Comparison of ENCODE assay signal across 1 cellular context in the genomic region with DNA sequence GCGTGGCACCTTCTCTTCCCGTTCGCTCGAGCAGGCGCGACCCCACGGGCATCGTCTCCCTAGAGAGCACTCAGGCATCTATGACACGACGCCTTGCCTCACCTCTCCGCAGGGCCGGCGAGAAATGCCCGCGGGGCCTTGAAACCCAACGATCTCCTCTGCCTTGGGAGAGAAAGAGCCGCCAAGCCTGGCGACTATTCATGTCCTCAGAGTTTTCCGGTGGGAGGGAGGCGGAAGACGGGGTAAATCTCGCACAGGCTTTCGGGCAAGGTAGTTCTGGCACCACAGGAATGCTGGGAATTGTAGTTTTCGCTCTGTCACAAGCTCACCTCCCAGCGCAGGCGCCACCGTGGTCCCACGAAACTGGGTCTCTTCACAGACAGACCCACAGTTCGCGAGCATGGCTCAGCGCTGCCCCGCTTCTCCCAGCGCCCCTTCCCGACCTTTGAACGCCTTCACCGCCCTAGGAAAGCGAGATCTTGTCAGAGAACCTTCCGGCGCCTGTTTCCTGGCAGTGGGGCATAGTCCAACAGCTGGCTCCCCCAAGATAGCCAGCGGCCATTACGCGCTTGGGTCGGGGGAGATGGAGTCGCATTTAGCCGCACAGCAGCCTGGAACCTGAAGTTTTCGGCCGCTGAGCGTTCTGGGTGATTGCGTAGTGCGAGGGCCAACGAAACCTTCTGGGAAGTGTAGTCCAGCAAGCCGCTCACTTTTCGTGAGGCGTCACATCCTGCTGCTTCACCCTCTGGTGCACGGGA.
TF ChIP-seq lines count a peak whose summit lies in the region.

A gene with protein sequence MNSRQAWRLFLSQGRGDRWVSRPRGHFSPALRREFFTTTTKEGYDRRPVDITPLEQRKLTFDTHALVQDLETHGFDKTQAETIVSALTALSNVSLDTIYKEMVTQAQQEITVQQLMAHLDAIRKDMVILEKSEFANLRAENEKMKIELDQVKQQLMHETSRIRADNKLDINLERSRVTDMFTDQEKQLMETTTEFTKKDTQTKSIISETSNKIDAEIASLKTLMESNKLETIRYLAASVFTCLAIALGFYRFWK (minus strand): TSS at position 597 of the 758 bp plus-strand sequence. CDS start 395 bp downstream, at position 202.

TF ChIP-seq in HepG2, 621 proteins besides CTCF, POLR2A, EP300 and RAD21 (continued from another document and continues in another):
- TF ChIP-seq SIX1 (CRISPR knock-in tag; IDR thresholded peaks at IDR 0.05; ENCODE audit: borderline replicate concordance) = no peak
- no peak for TF ChIP-seq MAFF (IDR thresholded peaks at IDR 0.05; ENCODE audit: low read depth, low read length)
- peak; percentile 58 for TF ChIP-seq SKI (IDR thresholded peaks at IDR 0.05; ENCODE audit: partially characterized antibody)
- peak; percentile 73; the same call in 1 of the 2 replicates for TF ChIP-seq CCDC6 (CRISPR knock-in tag; IDR thresholded peaks at IDR 0.05)
- TF ChIP-seq, protein P1, sequence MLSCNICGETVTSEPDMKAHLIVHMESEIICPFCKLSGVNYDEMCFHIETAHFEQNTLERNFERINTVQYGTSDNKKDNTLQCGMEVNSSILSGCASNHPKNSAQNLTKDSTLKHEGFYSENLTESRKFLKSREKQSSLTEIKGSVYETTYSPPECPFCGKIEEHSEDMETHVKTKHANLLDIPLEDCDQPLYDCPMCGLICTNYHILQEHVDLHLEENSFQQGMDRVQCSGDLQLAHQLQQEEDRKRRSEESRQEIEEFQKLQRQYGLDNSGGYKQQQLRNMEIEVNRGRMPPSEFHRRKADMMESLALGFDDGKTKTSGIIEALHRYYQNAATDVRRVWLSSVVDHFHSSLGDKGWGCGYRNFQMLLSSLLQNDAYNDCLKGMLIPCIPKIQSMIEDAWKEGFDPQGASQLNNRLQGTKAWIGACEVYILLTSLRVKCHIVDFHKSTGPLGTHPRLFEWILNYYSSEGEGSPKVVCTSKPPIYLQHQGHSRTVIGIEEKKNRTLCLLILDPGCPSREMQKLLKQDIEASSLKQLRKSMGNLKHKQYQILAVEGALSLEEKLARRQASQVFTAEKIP (CRISPR knock-in tag; IDR thresholded peaks at IDR 0.05; ENCODE audit: borderline replicate concordance) = no peak
- peak; percentile 83 for TF ChIP-seq TEAD3 (CRISPR knock-in tag; optimal IDR thresholded peaks at IDR 0.05; ENCODE audit: borderline replicate concordance)
- peak; percentile 0; the same call in 1 of the 2 replicates for TF ChIP-seq ZNF33B (CRISPR knock-in tag; IDR thresholded peaks at IDR 0.05)
- TF ChIP-seq SRSF1 (optimal IDR thresholded peaks at IDR 0.05; ENCODE audit: low read depth, low read length) = peak; percentile 80
- TF ChIP-seq, protein P2, sequence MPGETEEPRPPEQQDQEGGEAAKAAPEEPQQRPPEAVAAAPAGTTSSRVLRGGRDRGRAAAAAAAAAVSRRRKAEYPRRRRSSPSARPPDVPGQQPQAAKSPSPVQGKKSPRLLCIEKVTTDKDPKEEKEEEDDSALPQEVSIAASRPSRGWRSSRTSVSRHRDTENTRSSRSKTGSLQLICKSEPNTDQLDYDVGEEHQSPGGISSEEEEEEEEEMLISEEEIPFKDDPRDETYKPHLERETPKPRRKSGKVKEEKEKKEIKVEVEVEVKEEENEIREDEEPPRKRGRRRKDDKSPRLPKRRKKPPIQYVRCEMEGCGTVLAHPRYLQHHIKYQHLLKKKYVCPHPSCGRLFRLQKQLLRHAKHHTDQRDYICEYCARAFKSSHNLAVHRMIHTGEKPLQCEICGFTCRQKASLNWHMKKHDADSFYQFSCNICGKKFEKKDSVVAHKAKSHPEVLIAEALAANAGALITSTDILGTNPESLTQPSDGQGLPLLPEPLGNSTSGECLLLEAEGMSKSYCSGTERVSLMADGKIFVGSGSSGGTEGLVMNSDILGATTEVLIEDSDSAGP (CRISPR knock-in tag; IDR thresholded peaks at IDR 0.05; ENCODE audit: borderline replicate concordance) = peak; percentile 92; the same call in 1 of the 2 replicates
- TF ChIP-seq, protein P3, sequence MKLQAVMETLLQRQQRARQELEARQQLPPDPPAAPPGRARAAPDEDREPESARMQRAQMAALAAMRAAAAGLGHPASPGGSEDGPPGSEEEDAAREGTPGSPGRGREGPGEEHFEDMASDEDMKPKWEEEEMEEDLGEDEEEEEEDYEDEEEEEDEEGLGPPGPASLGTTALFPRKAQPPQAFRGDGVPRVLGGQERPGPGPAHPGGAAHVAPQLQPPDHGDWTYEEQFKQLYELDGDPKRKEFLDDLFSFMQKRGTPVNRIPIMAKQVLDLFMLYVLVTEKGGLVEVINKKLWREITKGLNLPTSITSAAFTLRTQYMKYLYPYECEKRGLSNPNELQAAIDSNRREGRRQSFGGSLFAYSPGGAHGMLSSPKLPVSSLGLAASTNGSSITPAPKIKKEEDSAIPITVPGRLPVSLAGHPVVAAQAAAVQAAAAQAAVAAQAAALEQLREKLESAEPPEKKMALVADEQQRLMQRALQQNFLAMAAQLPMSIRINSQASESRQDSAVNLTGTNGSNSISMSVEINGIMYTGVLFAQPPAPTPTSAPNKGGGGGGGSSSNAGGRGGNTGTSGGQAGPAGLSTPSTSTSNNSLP (IDR thresholded peaks at IDR 0.05; ENCODE audit: low read depth, low read length) = 0 out of 2 replicates have a peak, but pooled peaks have one; percentile 11
- TF ChIP-seq ISL2 (CRISPR knock-in tag; IDR thresholded peaks at IDR 0.05) = no peak
- 0 out of 2 replicates have a peak, but pooled peaks have one; percentile 68 for TF ChIP-seq NAIF1 (CRISPR knock-in tag; IDR thresholded peaks at IDR 0.05; ENCODE audit: borderline replicate concordance)
- no peak for TF ChIP-seq GPN1 (CRISPR knock-in tag; IDR thresholded peaks at IDR 0.05; ENCODE audit: borderline replicate concordance)
- peak; percentile 20; the same call in 1 of the 2 replicates for TF ChIP-seq ZNF232 (CRISPR knock-in tag; IDR thresholded peaks at IDR 0.05; ENCODE audit: borderline replicate concordance)
- TF ChIP-seq ZMAT3 (CRISPR knock-in tag; conservative IDR thresholded peaks at IDR 0.05) = peak; percentile 21; the same call in 1 of the 2 replicates
- TF ChIP-seq, protein P4, sequence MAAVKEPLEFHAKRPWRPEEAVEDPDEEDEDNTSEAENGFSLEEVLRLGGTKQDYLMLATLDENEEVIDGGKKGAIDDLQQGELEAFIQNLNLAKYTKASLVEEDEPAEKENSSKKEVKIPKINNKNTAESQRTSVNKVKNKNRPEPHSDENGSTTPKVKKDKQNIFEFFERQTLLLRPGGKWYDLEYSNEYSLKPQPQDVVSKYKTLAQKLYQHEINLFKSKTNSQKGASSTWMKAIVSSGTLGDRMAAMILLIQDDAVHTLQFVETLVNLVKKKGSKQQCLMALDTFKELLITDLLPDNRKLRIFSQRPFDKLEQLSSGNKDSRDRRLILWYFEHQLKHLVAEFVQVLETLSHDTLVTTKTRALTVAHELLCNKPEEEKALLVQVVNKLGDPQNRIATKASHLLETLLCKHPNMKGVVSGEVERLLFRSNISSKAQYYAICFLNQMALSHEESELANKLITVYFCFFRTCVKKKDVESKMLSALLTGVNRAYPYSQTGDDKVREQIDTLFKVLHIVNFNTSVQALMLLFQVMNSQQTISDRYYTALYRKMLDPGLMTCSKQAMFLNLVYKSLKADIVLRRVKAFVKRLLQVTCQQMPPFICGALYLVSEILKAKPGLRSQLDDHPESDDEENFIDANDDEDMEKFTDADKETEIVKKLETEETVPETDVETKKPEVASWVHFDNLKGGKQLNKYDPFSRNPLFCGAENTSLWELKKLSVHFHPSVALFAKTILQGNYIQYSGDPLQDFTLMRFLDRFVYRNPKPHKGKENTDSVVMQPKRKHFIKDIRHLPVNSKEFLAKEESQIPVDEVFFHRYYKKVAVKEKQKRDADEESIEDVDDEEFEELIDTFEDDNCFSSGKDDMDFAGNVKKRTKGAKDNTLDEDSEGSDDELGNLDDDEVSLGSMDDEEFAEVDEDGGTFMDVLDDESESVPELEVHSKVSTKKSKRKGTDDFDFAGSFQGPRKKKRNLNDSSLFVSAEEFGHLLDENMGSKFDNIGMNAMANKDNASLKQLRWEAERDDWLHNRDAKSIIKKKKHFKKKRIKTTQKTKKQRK (IDR thresholded peaks at IDR 0.05; ENCODE audit: low read length) = no peak
- TF ChIP-seq KDM5B (CRISPR knock-in tag; IDR thresholded peaks at IDR 0.05; ENCODE audit: borderline replicate concordance) = peak; percentile 61; the same call in 1 of the 2 replicates
- 0 out of 2 replicates have a peak, but pooled peaks have one; percentile 2 for TF ChIP-seq RARA (CRISPR knock-in tag; IDR thresholded peaks at IDR 0.05)
- TF ChIP-seq, protein P5, sequence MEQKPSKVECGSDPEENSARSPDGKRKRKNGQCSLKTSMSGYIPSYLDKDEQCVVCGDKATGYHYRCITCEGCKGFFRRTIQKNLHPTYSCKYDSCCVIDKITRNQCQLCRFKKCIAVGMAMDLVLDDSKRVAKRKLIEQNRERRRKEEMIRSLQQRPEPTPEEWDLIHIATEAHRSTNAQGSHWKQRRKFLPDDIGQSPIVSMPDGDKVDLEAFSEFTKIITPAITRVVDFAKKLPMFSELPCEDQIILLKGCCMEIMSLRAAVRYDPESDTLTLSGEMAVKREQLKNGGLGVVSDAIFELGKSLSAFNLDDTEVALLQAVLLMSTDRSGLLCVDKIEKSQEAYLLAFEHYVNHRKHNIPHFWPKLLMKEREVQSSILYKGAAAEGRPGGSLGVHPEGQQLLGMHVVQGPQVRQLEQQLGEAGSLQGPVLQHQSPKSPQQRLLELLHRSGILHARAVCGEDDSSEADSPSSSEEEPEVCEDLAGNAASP (CRISPR knock-in tag; IDR thresholded peaks at IDR 0.05; ENCODE audit: borderline replicate concordance) = peak; percentile 13; the same call in 1 of the 2 replicates
- TF ChIP-seq MATR3 (CRISPR knock-in tag; IDR thresholded peaks at IDR 0.05) = no peak
- peak; percentile 69; the same call in 1 of the 2 replicates for TF ChIP-seq ZNF589 (CRISPR knock-in tag; conservative IDR thresholded peaks at IDR 0.05)
- 0 out of 2 replicates have a peak, but pooled peaks have one; percentile 12 for TF ChIP-seq FOXO1 (CRISPR knock-in tag; IDR thresholded peaks at IDR 0.05)
- TF ChIP-seq ZNF703 (CRISPR knock-in tag; IDR thresholded peaks at IDR 0.05; ENCODE audit: borderline replicate concordance) = peak; percentile 62; the same call in 1 of the 2 replicates
- TF ChIP-seq, protein P6, sequence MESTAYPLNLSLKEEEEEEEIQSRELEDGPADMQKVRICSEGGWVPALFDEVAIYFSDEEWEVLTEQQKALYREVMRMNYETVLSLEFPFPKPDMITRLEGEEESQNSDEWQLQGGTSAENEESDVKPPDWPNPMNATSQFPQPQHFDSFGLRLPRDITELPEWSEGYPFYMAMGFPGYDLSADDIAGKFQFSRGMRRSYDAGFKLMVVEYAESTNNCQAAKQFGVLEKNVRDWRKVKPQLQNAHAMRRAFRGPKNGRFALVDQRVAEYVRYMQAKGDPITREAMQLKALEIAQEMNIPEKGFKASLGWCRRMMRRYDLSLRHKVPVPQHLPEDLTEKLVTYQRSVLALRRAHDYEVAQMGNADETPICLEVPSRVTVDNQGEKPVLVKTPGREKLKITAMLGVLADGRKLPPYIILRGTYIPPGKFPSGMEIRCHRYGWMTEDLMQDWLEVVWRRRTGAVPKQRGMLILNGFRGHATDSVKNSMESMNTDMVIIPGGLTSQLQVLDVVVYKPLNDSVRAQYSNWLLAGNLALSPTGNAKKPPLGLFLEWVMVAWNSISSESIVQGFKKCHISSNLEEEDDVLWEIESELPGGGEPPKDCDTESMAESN (CRISPR knock-in tag; conservative IDR thresholded peaks at IDR 0.05) = peak; percentile 79
- TF ChIP-seq ZNF224 (CRISPR knock-in tag; IDR thresholded peaks at IDR 0.05) = peak; percentile 94; the same call in 1 of the 2 replicates
- TF ChIP-seq TGIF2 (CRISPR knock-in tag; IDR thresholded peaks at IDR 0.05) = no peak
- TF ChIP-seq ZNF775 (CRISPR knock-in tag; IDR thresholded peaks at IDR 0.05; ENCODE audit: borderline replicate concordance) = no peak
- 0 out of 2 replicates have a peak, but pooled peaks have one; percentile 50 for TF ChIP-seq ZNF446 (CRISPR knock-in tag; IDR thresholded peaks at IDR 0.05)
- no peak for TF ChIP-seq FLYWCH1 (CRISPR knock-in tag; IDR thresholded peaks at IDR 0.05)
- no peak for TF ChIP-seq FOXK2 (IDR thresholded peaks at IDR 0.05)
- TF ChIP-seq SOX13 (IDR thresholded peaks at IDR 0.05) = peak; percentile 21; the same call in 1 of the 2 replicates
- TF ChIP-seq SOX13 (CRISPR knock-in tag; conservative IDR thresholded peaks at IDR 0.05 in 1 of 2, IDR thresholded peaks at IDR 0.05 in 1 of 2) = peak in 1 of 2 experiments; percentile 49; a peak in 1 of 4 replicates
- TF ChIP-seq KLF16 (CRISPR knock-in tag; IDR thresholded peaks at IDR 0.05) = peak in 1 of 2 experiments; percentile 62; a peak in 1 of 4 replicates
- peak; percentile 96 for TF ChIP-seq RBFOX2 (IDR thresholded peaks at IDR 0.05; ENCODE audit: low read depth, low read length)
- 0 out of 2 replicates have a peak, but pooled peaks have one; percentile 79 for TF ChIP-seq TOPORS (CRISPR knock-in tag; IDR thresholded peaks at IDR 0.05)
- TF ChIP-seq, protein P7, sequence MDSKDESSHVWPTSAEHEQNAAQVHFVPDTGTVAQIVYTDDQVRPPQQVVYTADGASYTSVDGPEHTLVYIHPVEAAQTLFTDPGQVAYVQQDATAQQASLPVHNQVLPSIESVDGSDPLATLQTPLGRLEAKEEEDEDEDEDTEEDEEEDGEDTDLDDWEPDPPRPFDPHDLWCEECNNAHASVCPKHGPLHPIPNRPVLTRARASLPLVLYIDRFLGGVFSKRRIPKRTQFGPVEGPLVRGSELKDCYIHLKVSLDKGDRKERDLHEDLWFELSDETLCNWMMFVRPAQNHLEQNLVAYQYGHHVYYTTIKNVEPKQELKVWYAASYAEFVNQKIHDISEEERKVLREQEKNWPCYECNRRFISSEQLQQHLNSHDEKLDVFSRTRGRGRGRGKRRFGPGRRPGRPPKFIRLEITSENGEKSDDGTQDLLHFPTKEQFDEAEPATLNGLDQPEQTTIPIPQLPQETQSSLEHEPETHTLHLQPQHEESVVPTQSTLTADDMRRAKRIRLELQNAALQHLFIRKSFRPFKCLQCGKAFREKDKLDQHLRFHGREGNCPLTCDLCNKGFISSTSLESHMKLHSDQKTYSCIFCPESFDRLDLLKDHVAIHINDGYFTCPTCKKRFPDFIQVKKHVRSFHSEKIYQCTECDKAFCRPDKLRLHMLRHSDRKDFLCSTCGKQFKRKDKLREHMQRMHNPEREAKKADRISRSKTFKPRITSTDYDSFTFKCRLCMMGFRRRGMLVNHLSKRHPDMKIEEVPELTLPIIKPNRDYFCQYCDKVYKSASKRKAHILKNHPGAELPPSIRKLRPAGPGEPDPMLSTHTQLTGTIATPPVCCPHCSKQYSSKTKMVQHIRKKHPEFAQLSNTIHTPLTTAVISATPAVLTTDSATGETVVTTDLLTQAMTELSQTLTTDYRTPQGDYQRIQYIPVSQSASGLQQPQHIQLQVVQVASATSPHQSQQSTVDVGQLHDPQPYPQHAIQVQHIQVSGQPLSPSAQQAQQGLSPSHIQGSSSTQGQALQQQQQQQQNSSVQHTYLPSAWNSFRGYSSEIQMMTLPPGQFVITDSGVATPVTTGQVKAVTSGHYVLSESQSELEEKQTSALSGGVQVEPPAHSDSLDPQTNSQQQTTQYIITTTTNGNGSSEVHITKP (CRISPR knock-in tag; IDR thresholded peaks at IDR 0.05; ENCODE audit: low read depth) = 0 out of 2 replicates have a peak, but pooled peaks have one; percentile 56
- TF ChIP-seq ZNF160 (CRISPR knock-in tag; IDR thresholded peaks at IDR 0.05) = no peak
- peak; percentile 47; the same call in 1 of the 2 replicates for TF ChIP-seq KLF9 (CRISPR knock-in tag; IDR thresholded peaks at IDR 0.05; ENCODE audit: low read depth)
